In genomic region chr15:78154955-78155354, GRCh38 we compare ENCODE assay signal across 21 cellular contexts. TPM values are rescaled to one million over a fixed set of nuclear protein-coding genes. Genes with fewer than 3 reads are reported as not detected.
A peak's percentile ranks its signal among the peaks of the same experiment; 100 is the strongest.
DNase-seq lines count a peak whose midpoint lies in the region; ATAC-seq and TF ChIP-seq lines count a peak whose summit lies in the region.
"Had no signal": no experiment of that assay in that cellular context is flagged by ENCODE, and none has a peak within 500 bp of the region (broad histone marks: within the 10 kb centered on the region; RNA-seq: fewer than 3 reads in every experiment).

No MANE protein-coding gene starts in this region.

- H3K27ac ChIP-seq in SK-N-MC (peak overlapping the region; percentile 94), esophagus squamous epithelium (peak overlapping the region in 3 of 4 donors; percentile 9 to 53 (median 50)), skeletal muscle tissue (ENCODE audit: low read depth, low read length) (peak overlapping the region; percentile 66)
- H3K27ac ChIP-seq: 22Rv1 had no signal

- DNase-seq in activated T-cell treated with anti-CD3 and anti-CD28 coated beads, Interleukin-2, amount 50 U/mL, for 72 hours, result no peak
- DNase-seq in activated T-cell treated with anti-CD3 and anti-CD28 coated beads, Interleukin-2, amount 50 U/mL, for 48 hours, result no peak
- DNase-seq in SK-N-MC (ENCODE audit: low read depth, low spot score) (no peak), esophagus squamous epithelium (lab: John Stamatoyannopoulos, UW) (no peak), NCI-H774 (lab: John Stamatoyannopoulos, UW) (no peak), ureter (ENCODE audit: low spot score) (no peak), DMS153 treated with DMSO at 0.1 percent for 48 hours (lab: John Stamatoyannopoulos, UW; ENCODE audit: unreplicated experiment) (no peak)
- DNase-seq: Caco-2; CD4-positive, CD25-positive, alpha-beta regulatory T cell; DMS153; EL; KG1; MG63; NCI-H1092 treated with DMSO at 0.1 percent for 48 hours; NCI-H1694; NCI-H524 had no signal

- TF ChIP-seq CTCF in esophagus squamous epithelium (IDR thresholded peaks at IDR 0.05), result no peak

- no peaks in the 10 kb centered on the region for H3K9me3 ChIP-seq in SK-N-MC (ENCODE audit: low read depth, low read length)
- H3K9me3 ChIP-seq in esophagus squamous epithelium, result no peaks in the 10 kb centered on the region
- no peaks in the 10 kb centered on the region for H3K9me3 ChIP-seq in skeletal muscle tissue (ENCODE audit: control insufficient read depth in 3 of 3, low read length in 3 of 3)
- H3K9me3 ChIP-seq: Caco-2, MG63 had no signal

- H3K4me1 ChIP-seq in esophagus squamous epithelium, result peaks cover 14 to 49% (median 25%) of the 10 kb centered on the region in 3 donors
- peaks cover 11 to 32% (median 21%) of the 10 kb centered on the region in 3 donors for H3K4me1 ChIP-seq in skeletal muscle tissue (ENCODE audit: control insufficient read depth in 3 of 3, insufficient read depth in 3 of 3, low read length in 3 of 3)
- H3K4me1 ChIP-seq: Caco-2 had no signal

- H3K27me3 ChIP-seq in esophagus squamous epithelium (no peaks in the 10 kb centered on the region), skeletal muscle tissue (ENCODE audit: control insufficient read depth in 3 of 3, insufficient read depth in 3 of 3, low read length in 3 of 3) (no peaks in the 10 kb centered on the region)
- H3K27me3 ChIP-seq: MG63 had no signal

- peaks cover 23% of the 10 kb centered on the region for H3K4me1 Mint-ChIP-seq in activated T-cell treated with anti-CD3 and anti-CD28 coated beads, Interleukin-2, amount 50 U/mL, for 72 hours (ENCODE audit: low read depth)

- H3K4me3 ChIP-seq in SK-N-MC (peak overlapping the region; percentile 71), esophagus squamous epithelium (no peak overlapping the region), skeletal muscle tissue (ENCODE audit: low read length in 3 of 3) (no peak overlapping the region)
- H3K4me3 ChIP-seq: MG63 had no signal

- TF ChIP-seq POLR2A in esophagus squamous epithelium (IDR thresholded peaks at IDR 0.05), result no peak

- 72 to 81% methylated on average over 3 of the region's 3 CpGs for WGBS in esophagus squamous epithelium, 2 donors

- peak overlapping the region; percentile 70 for H3K27ac Mint-ChIP-seq in activated T-cell treated with anti-CD3 and anti-CD28 coated beads, Interleukin-2, amount 50 U/mL, for 72 hours
- H3K27ac Mint-ChIP-seq: CD4-positive, CD25-positive, alpha-beta regulatory T cell had no signal

- H3K27me3 Mint-ChIP-seq in activated T-cell treated with anti-CD3 and anti-CD28 coated beads, Interleukin-2, amount 50 U/mL, for 72 hours (ENCODE audit: low read depth), result no peaks in the 10 kb centered on the region
- H3K27me3 Mint-ChIP-seq: B cell; CD4-positive, CD25-positive, alpha-beta regulatory T cell had no signal

- H3K36me3 Mint-ChIP-seq in activated T-cell treated with anti-CD3 and anti-CD28 coated beads, Interleukin-2, amount 50 U/mL, for 72 hours (ENCODE audit: insufficient read depth in 2 of 2), result peaks cover 0 to 10% of the 10 kb centered on the region in 2 donors

- H3K9ac ChIP-seq in SK-N-MC (ENCODE audit: insufficient read length) (no peak overlapping the region), skeletal muscle tissue (ENCODE audit: low read depth in 1 of 3, low read length in 3 of 3) (peak overlapping the region in 1 of 3 donors; percentile 8)

- intact Hi-C loops in esophagus squamous epithelium (cut with DNase I), result no loop called here

- ATAC-seq in activated T-cell treated with anti-CD3 and anti-CD28 coated beads, Interleukin-2, amount 50 U/mL, for 72 hours (replicated peaks in 1 of 2), result no peak
- ATAC-seq: HepG2, Panc1 had no signal

- peaks cover 9% of the 10 kb centered on the region for H3K36me3 ChIP-seq in SK-N-MC (ENCODE audit: insufficient read depth, low read length)
- H3K36me3 ChIP-seq in esophagus squamous epithelium, result peaks cover 6 to 26% (median 11%) of the 10 kb centered on the region in 3 donors
- H3K36me3 ChIP-seq in skeletal muscle tissue (ENCODE audit: control insufficient read depth in 3 of 3, insufficient read depth in 3 of 3, low read length in 3 of 3), result peaks cover 3 to 15% (median 11%) of the 10 kb centered on the region in 3 donors

- no peak overlapping the region for H3K4me3 Mint-ChIP-seq in activated T-cell treated with anti-CD3 and anti-CD28 coated beads, Interleukin-2, amount 50 U/mL, for 72 hours
- H3K4me3 Mint-ChIP-seq: B cell; CD4-positive, CD25-positive, alpha-beta regulatory T cell had no signal

- no peaks in the 10 kb centered on the region for H3K9me3 Mint-ChIP-seq in activated T-cell treated with anti-CD3 and anti-CD28 coated beads, Interleukin-2, amount 50 U/mL, for 72 hours
- H3K9me3 Mint-ChIP-seq: CD4-positive, CD25-positive, alpha-beta regulatory T cell had no signal

RNA-seq across cellular contexts. Expression of gene IDH3A, which starts 5.8 kb away (rescaled TPM):
- 10 to 100 TPM; 83.6 to 92.7 TPM for total RNA-seq in activated T-cell treated with anti-CD3 and anti-CD28 coated beads, Interleukin-2, amount 50 U/mL, for 72 hours
- 100 to 1,000 TPM in 2 of 4 donors, 10 to 100 TPM in 2; 50.7 to 114 (median 83.8) TPM for total RNA-seq in esophagus squamous epithelium
- total RNA-seq in skeletal muscle tissue, result 25.1 TPM
- total RNA-seq in ureter, result 85.7 TPM

RNA-seq across cellular contexts. Expression of gene CIB2, which starts 23.7 kb away (rescaled TPM):
- total RNA-seq in activated T-cell treated with anti-CD3 and anti-CD28 coated beads, Interleukin-2, amount 50 U/mL, for 72 hours, result 1 to 10 TPM; 3.2 to 3.8 TPM
- total RNA-seq in esophagus squamous epithelium (10 to 100 TPM in 1 of 4 donors, 1 to 10 TPM in 3; 1.1 to 11.8 (median 1.5) TPM), skeletal muscle tissue (6.3 TPM), ureter (15.9 TPM)
